Comparison of ENCODE assay signal across 1 cellular context in the genomic region with DNA sequence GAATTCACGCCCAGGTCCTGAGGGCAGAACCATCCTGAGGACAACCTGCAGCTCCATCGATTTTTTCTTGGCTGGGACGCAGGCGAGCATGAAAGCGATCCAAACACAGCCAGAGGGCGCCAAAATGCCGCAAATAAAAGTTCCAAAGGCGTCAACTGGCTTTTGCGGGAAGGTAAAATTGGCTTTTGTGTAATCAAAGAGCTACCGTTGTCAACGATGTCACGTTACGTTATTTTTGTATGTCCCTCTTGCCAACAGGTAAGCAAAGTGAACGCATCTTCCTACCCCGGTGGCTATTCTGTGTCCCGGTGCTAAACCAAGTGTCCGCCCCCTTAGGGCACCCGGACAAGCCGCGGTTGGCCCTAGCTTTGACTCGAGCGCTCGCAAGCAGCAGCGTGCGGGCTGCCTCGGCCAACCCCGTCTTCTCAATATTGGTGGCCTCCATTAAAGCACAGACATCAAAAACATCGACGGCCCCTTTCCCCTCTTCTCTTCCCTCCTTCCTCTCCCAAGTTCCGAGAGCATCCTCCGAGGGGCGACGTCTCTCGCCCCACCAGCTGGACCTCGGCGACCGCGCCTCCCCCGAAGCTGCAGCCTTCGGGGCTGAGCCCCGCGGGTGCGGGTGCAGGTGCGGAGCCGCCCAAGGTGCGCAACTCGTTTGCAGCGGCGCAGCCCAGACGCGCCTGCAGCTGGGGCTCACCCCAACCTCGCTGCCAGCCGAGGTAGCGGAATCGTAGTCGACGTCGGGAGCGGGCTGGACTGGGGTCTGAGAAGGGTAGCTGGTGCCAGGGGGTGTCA.
TF ChIP-seq lines count a peak whose summit lies in the region.

No MANE protein-coding gene starts in this region.

TF ChIP-seq in HEK293, 187 proteins besides CTCF, POLR2A, EP300 and RAD21 (continued from another document and continues in another):
- TF ChIP-seq, protein P1, sequence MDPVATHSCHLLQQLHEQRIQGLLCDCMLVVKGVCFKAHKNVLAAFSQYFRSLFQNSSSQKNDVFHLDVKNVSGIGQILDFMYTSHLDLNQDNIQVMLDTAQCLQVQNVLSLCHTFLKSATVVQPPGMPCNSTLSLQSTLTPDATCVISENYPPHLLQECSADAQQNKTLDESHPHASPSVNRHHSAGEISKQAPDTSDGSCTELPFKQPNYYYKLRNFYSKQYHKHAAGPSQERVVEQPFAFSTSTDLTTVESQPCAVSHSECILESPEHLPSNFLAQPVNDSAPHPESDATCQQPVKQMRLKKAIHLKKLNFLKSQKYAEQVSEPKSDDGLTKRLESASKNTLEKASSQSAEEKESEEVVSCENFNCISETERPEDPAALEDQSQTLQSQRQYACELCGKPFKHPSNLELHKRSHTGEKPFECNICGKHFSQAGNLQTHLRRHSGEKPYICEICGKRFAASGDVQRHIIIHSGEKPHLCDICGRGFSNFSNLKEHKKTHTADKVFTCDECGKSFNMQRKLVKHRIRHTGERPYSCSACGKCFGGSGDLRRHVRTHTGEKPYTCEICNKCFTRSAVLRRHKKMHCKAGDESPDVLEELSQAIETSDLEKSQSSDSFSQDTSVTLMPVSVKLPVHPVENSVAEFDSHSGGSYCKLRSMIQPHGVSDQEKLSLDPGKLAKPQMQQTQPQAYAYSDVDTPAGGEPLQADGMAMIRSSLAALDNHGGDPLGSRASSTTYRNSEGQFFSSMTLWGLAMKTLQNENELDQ (tag by site-specific recombination; IDR thresholded peaks at IDR 0.05; ENCODE audit: low read depth), result no peak
- TF ChIP-seq ZNF658 (tag by site-specific recombination; IDR thresholded peaks at IDR 0.05) (no peak), ZNF132 (tag by site-specific recombination; IDR thresholded peaks at IDR 0.05; ENCODE audit: borderline replicate concordance) (no peak), ZNF341 (tag by site-specific recombination; IDR thresholded peaks at IDR 0.05; ENCODE audit: low read depth) (peak; percentile 23), ZXDB (tag by site-specific recombination; IDR thresholded peaks at IDR 0.05) (peak; percentile 59; the same call in 1 of the 2 replicates), SP2 (tag by site-specific recombination; IDR thresholded peaks at IDR 0.05) (peak; percentile 58), ZIC2 (tag by site-specific recombination; IDR thresholded peaks at IDR 0.05) (no peak), WT1 (tag by site-specific recombination; IDR thresholded peaks at IDR 0.05) (no peak), ZNF513 (tag by site-specific recombination; IDR thresholded peaks at IDR 0.05) (no peak), ZNF114 (tag by site-specific recombination; IDR thresholded peaks at IDR 0.05) (no peak), ZNF394 (tag by site-specific recombination; IDR thresholded peaks at IDR 0.05; ENCODE audit: borderline replicate concordance) (no peak; the same call in 1 of the 2 replicates), SALL2 (tag by site-specific recombination; IDR thresholded peaks at IDR 0.05; ENCODE audit: borderline replicate concordance) (no peak), GLI4 (tag by site-specific recombination; IDR thresholded peaks at IDR 0.05) (no peak), ZNF629 (tag by site-specific recombination; IDR thresholded peaks at IDR 0.05) (peak; percentile 68; the same call in 1 of the 2 replicates), ZNF239 (tag by site-specific recombination; IDR thresholded peaks at IDR 0.05) (no peak; the same call in 1 of the 2 replicates), ZNF157 (tag by site-specific recombination; IDR thresholded peaks at IDR 0.05) (no peak), ZNF16 (tag by site-specific recombination; IDR thresholded peaks at IDR 0.05; ENCODE audit: low read depth) (no peak), ZNF138 (tag by site-specific recombination; IDR thresholded peaks at IDR 0.05; ENCODE audit: borderline replicate concordance) (no peak), ZNF561 (tag by site-specific recombination; IDR thresholded peaks at IDR 0.05; ENCODE audit: borderline replicate concordance) (peak; percentile 38; the same call in 1 of the 2 replicates), ZNF335 (tag by site-specific recombination; conservative IDR thresholded peaks at IDR 0.05) (peak; percentile 43; the same call in 1 of the 2 replicates), KLF8 (tag by site-specific recombination; IDR thresholded peaks at IDR 0.05) (peak; percentile 62), ZNF768 (tag by site-specific recombination; IDR thresholded peaks at IDR 0.05) (no peak), ZNF571 (tag by site-specific recombination; IDR thresholded peaks at IDR 0.05) (no peak), PRDM1 (tag by site-specific recombination; IDR thresholded peaks at IDR 0.05) (no peak), ZSCAN5A (tag by site-specific recombination; IDR thresholded peaks at IDR 0.05) (peak; percentile 61; the same call in 1 of the 2 replicates), ZNF830 (tag by site-specific recombination; IDR thresholded peaks at IDR 0.05; ENCODE audit: low read depth) (no peak), ZNF248 (tag by site-specific recombination; IDR thresholded peaks at IDR 0.05) (no peak), BCL11B (tag by site-specific recombination; IDR thresholded peaks at IDR 0.05; ENCODE audit: low read depth) (0 out of 2 replicates have a peak, but pooled peaks have one; percentile 31), ZNF214 (tag by site-specific recombination; IDR thresholded peaks at IDR 0.05; ENCODE audit: borderline replicate concordance) (no peak), ZBTB20 (tag by site-specific recombination; IDR thresholded peaks at IDR 0.05) (no peak; the same call in 1 of the 2 replicates), ZSCAN30 (tag by site-specific recombination; IDR thresholded peaks at IDR 0.05) (peak; percentile 41; the same call in 1 of the 2 replicates)
- TF ChIP-seq, protein P2, sequence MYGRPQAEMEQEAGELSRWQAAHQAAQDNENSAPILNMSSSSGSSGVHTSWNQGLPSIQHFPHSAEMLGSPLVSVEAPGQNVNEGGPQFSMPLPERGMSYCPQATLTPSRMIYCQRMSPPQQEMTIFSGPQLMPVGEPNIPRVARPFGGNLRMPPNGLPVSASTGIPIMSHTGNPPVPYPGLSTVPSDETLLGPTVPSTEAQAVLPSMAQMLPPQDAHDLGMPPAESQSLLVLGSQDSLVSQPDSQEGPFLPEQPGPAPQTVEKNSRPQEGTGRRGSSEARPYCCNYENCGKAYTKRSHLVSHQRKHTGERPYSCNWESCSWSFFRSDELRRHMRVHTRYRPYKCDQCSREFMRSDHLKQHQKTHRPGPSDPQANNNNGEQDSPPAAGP (tag by site-specific recombination; IDR thresholded peaks at IDR 0.05), result peak; percentile 77
- TF ChIP-seq, protein P3, sequence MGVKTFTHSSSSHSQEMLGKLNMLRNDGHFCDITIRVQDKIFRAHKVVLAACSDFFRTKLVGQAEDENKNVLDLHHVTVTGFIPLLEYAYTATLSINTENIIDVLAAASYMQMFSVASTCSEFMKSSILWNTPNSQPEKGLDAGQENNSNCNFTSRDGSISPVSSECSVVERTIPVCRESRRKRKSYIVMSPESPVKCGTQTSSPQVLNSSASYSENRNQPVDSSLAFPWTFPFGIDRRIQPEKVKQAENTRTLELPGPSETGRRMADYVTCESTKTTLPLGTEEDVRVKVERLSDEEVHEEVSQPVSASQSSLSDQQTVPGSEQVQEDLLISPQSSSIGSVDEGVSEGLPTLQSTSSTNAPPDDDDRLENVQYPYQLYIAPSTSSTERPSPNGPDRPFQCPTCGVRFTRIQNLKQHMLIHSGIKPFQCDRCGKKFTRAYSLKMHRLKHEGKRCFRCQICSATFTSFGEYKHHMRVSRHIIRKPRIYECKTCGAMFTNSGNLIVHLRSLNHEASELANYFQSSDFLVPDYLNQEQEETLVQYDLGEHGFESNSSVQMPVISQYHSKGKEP (tag by site-specific recombination; IDR thresholded peaks at IDR 0.05), result peak; percentile 37
- TF ChIP-seq, protein P4, sequence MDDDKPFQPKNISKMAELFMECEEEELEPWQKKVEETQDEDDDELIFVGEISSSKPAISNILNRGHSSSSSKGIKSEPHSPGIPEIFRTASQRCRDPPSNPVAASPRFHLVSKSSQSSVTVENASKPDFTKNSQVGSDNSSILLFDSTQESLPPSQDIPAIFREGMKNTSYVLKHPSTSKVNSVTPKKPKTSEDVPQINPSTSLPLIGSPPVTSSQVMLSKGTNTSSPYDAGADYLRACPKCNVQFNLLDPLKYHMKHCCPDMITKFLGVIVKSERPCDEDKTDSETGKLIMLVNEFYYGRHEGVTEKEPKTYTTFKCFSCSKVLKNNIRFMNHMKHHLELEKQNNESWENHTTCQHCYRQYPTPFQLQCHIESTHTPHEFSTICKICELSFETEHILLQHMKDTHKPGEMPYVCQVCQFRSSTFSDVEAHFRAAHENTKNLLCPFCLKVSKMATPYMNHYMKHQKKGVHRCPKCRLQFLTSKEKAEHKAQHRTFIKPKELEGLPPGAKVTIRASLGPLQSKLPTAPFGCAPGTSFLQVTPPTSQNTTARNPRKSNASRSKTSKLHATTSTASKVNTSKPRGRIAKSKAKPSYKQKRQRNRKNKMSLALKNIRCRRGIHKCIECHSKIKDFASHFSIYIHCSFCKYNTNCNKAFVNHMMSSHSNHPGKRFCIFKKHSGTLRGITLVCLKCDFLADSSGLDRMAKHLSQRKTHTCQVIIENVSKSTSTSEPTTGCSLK (tag by site-specific recombination; IDR thresholded peaks at IDR 0.05), result no peak
- TF ChIP-seq, protein P5, sequence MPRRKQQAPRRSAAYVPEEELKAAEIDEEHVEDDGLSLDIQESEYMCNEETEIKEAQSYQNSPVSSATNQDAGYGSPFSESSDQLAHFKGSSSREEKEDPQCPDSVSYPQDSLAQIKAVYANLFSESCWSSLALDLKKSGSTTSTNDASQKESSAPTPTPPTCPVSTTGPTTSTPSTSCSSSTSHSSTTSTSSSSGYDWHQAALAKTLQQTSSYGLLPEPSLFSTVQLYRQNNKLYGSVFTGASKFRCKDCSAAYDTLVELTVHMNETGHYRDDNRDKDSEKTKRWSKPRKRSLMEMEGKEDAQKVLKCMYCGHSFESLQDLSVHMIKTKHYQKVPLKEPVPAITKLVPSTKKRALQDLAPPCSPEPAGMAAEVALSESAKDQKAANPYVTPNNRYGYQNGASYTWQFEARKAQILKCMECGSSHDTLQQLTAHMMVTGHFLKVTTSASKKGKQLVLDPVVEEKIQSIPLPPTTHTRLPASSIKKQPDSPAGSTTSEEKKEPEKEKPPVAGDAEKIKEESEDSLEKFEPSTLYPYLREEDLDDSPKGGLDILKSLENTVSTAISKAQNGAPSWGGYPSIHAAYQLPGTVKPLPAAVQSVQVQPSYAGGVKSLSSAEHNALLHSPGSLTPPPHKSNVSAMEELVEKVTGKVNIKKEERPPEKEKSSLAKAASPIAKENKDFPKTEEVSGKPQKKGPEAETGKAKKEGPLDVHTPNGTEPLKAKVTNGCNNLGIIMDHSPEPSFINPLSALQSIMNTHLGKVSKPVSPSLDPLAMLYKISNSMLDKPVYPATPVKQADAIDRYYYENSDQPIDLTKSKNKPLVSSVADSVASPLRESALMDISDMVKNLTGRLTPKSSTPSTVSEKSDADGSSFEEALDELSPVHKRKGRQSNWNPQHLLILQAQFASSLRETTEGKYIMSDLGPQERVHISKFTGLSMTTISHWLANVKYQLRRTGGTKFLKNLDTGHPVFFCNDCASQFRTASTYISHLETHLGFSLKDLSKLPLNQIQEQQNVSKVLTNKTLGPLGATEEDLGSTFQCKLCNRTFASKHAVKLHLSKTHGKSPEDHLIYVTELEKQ (tag by site-specific recombination; IDR thresholded peaks at IDR 0.05; ENCODE audit: borderline replicate concordance), result no peak
- TF ChIP-seq, protein P6, sequence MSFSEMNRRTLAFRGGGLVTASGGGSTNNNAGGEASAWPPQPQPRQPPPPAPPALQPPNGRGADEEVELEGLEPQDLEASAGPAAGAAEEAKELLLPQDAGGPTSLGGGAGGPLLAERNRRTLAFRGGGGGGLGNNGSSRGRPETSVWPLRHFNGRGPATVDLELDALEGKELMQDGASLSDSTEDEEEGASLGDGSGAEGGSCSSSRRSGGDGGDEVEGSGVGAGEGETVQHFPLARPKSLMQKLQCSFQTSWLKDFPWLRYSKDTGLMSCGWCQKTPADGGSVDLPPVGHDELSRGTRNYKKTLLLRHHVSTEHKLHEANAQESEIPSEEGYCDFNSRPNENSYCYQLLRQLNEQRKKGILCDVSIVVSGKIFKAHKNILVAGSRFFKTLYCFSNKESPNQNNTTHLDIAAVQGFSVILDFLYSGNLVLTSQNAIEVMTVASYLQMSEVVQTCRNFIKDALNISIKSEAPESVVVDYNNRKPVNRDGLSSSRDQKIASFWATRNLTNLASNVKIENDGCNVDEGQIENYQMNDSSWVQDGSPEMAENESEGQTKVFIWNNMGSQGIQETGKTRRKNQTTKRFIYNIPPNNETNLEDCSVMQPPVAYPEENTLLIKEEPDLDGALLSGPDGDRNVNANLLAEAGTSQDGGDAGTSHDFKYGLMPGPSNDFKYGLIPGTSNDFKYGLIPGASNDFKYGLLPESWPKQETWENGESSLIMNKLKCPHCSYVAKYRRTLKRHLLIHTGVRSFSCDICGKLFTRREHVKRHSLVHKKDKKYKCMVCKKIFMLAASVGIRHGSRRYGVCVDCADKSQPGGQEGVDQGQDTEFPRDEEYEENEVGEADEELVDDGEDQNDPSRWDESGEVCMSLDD (tag by site-specific recombination; IDR thresholded peaks at IDR 0.05), result no peak
- TF ChIP-seq, protein P7, sequence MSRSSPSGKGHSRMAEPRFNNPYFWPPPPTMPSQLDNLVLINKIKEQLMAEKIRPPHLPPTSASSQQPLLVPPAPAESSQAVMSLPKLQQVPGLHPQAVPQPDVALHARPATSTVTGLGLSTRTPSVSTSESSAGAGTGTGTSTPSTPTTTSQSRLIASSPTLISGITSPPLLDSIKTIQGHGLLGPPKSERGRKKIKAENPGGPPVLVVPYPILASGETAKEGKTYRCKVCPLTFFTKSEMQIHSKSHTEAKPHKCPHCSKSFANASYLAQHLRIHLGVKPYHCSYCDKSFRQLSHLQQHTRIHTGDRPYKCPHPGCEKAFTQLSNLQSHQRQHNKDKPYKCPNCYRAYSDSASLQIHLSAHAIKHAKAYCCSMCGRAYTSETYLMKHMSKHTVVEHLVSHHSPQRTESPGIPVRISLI (tag by site-specific recombination; IDR thresholded peaks at IDR 0.05), result peak; percentile 83
